1 cellular context compared by ENCODE assay signal in the genomic region with DNA sequence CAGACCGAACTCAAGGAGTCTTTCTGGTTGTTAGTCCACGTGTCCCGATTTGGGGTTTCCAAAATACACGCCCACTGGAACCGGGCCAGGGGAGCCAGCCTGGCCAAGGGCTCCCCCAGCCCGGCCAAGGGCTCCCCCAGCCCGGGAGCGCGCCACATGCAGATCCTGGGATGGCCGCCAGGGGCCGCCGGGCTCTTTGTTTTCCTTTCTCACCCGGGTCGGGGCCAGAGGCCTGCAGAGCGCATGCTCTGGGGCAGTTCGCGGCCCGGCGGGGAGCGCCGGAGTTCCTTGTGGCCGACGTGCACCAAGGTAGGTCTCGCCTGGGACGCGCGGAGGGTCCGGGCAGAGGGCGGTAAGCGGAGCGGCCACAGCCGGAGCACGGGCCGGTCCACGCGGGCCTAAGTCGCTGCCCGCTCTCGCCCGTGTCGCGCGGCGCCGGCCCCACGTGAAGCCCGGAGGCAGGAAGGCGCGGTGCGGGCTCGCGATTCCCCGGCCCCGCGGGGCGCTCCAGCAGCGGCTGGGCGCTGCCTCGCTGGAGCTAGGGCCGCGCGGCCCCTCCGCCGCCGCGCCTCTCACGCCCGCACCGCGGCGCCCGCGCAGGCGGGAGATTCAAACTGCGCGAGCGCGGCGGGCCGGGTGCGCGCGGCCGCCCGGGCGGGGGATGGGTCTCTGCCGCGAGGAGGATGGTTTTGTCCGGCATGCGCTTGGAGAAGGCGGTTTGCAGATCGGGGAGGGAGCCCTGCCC.
TF ChIP-seq lines count a peak whose summit lies in the region.

No MANE protein-coding gene starts in this region.

TF ChIP-seq in Ishikawa, 13 proteins besides CTCF, POLR2A, EP300 and RAD21:
- TF ChIP-seq YY1 (IDR thresholded peaks at IDR 0.05; ENCODE audit: low read depth) (0 out of 2 replicates have a peak, but pooled peaks have one; percentile 51), TAF1 (IDR thresholded peaks at IDR 0.05; ENCODE audit: low read depth) (peak; percentile 55; the same call in 1 of the 2 replicates), TEAD4 (IDR thresholded peaks at IDR 0.05) (peak; percentile 34; the same call in 1 of the 2 replicates), USF1 (IDR thresholded peaks at IDR 0.05) (peak; percentile 39), ZBTB7A (IDR thresholded peaks at IDR 0.05; ENCODE audit: low read depth) (peak; percentile 69; the same call in 1 of the 2 replicates), CREB1 (IDR thresholded peaks at IDR 0.05; ENCODE audit: low read depth) (no peak), REST (IDR thresholded peaks at IDR 0.05; ENCODE audit: low read depth) (no peak), TCF12 (IDR thresholded peaks at IDR 0.05; ENCODE audit: low read depth) (peak; percentile 60; the same call in 1 of the 2 replicates), NFIC (IDR thresholded peaks at IDR 0.05) (peak; percentile 75)
- TF ChIP-seq, protein P1, sequence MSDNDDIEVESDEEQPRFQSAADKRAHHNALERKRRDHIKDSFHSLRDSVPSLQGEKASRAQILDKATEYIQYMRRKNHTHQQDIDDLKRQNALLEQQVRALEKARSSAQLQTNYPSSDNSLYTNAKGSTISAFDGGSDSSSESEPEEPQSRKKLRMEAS (IDR thresholded peaks at IDR 0.05) = peak; percentile 84
